ENCODE assay signal across 9 cellular contexts in genomic region chr2:129876576-129876975, GRCh38.
A peak's percentile ranks its signal among the peaks of the same experiment; 100 is the strongest.
DNase-seq lines count a peak whose midpoint lies in the region; ATAC-seq and TF ChIP-seq lines count a peak whose summit lies in the region.
"Had no signal": no experiment of that assay in that cellular context is flagged by ENCODE, and none has a peak within 500 bp of the region (broad histone marks: within the 10 kb centered on the region; RNA-seq: fewer than 3 reads in every experiment).

No MANE protein-coding gene starts in this region.

- peaks cover 10% of the 10 kb centered on the region for H3K4me1 Mint-ChIP-seq in stimulated activated naive CD8-positive, alpha-beta T cell treated with anti-CD3 and anti-CD28 coated beads, Interleukin-15, Interleukin-2, amounts not matched to agents 100 ng/mL and 50 ng/mL, for 24 hours (ENCODE audit: low read depth)

- no peaks in the 10 kb centered on the region for H3K27me3 ChIP-seq in muscle layer of colon (ENCODE audit: control insufficient read depth in 1 of 2, insufficient read depth in 2 of 2, low read length in 2 of 2)

- DNase-seq in stimulated activated naive CD8-positive, alpha-beta T cell treated with anti-CD3 and anti-CD28 coated beads, Interleukin-15, Interleukin-2, amounts not matched to agents 100 U/mL and 50 U/mL, for 24 hours = no peak
- no peak for DNase-seq in caudate nucleus (lab: John Stamatoyannopoulos, UW)
- DNase-seq in DMS114 treated with DMSO at 0.1 percent for 48 hours (lab: John Stamatoyannopoulos, UW; ENCODE audit: unreplicated experiment) = no peak
- DNase-seq in HEK293T (ENCODE audit: extremely low spot score) = no peak
- DNase-seq: activated effector memory CD4-positive, alpha-beta T cell treated with Interleukin-2 at 50 U/mL for 16 hours had no signal

- H3K36me3 ChIP-seq in muscle layer of colon (ENCODE audit: insufficient read depth, low read length) = no peaks in the 10 kb centered on the region

- no peaks in the 10 kb centered on the region for H3K27me3 Mint-ChIP-seq in stimulated activated naive CD8-positive, alpha-beta T cell treated with anti-CD3 and anti-CD28 coated beads, Interleukin-15, Interleukin-2, amounts not matched to agents 100 ng/mL and 50 ng/mL, for 24 hours

- no peak overlapping the region for H3K27ac Mint-ChIP-seq in stimulated activated naive CD8-positive, alpha-beta T cell treated with anti-CD3 and anti-CD28 coated beads, Interleukin-15, Interleukin-2, amounts not matched to agents 100 ng/mL and 50 ng/mL, for 24 hours

- CTCF ChIA-PET in HEK293T (lab: Yijun Ruan, JAX) = interaction anchor here (1.2 kb wide), 1 partner anchor 9 kb away, joined by 4 read pairs; no protein-coding TSS in a partner anchor

- H3K9me3 Mint-ChIP-seq in stimulated activated naive CD8-positive, alpha-beta T cell treated with anti-CD3 and anti-CD28 coated beads, Interleukin-15, Interleukin-2, amounts not matched to agents 100 ng/mL and 50 ng/mL, for 24 hours = no peaks in the 10 kb centered on the region

- peak overlapping the region; percentile 86 for H3K27ac ChIP-seq in caudate nucleus (ENCODE audit: low read depth, low read length)
- peak overlapping the region; percentile 80 for H3K27ac ChIP-seq in muscle layer of colon (ENCODE audit: low read depth, low read length)

- no peak for ATAC-seq in stimulated activated naive CD8-positive, alpha-beta T cell treated with anti-CD3 and anti-CD28 coated beads, Interleukin-15, Interleukin-2, amounts not matched to agents 100 U/mL and 50 U/mL, for 24 hours
- no peak for ATAC-seq in HG02938 (IDR thresholded peaks at IDR 0.05; ENCODE audit: unreplicated experiment)
- ATAC-seq in HG02981 (IDR thresholded peaks at IDR 0.05; ENCODE audit: unreplicated experiment) = no peak

- H3K4me3 ChIP-seq in muscle layer of colon (ENCODE audit: low read depth in 1 of 2, low read length in 2 of 2) = peak overlapping the region; percentile 65 to 78

- no peaks in the 10 kb centered on the region for H3K36me3 Mint-ChIP-seq in stimulated activated naive CD8-positive, alpha-beta T cell treated with anti-CD3 and anti-CD28 coated beads, Interleukin-15, Interleukin-2, amounts not matched to agents 100 ng/mL and 50 ng/mL, for 24 hours (ENCODE audit: low read depth)

- peak overlapping the region; percentile 55 for H3K9ac ChIP-seq in muscle layer of colon (ENCODE audit: low read length)

- peak overlapping the region; percentile 91 for H3K4me3 Mint-ChIP-seq in stimulated activated naive CD8-positive, alpha-beta T cell treated with anti-CD3 and anti-CD28 coated beads, Interleukin-15, Interleukin-2, amounts not matched to agents 100 ng/mL and 50 ng/mL, for 24 hours

- peaks cover 6% of the 10 kb centered on the region for H3K4me1 ChIP-seq in muscle layer of colon (ENCODE audit: insufficient read depth, low read length)

- no peaks in the 10 kb centered on the region for H3K9me3 ChIP-seq in muscle layer of colon (ENCODE audit: low read length)

- POLR2A ChIA-PET in HEK293T (lab: Yijun Ruan, JAX) = interaction anchor here (1.0 kb wide), 1 partner anchor 25 kb away, joined by 3 read pairs; no protein-coding TSS in a partner anchor

TF ChIP-seq in HEK293T, 16 proteins besides CTCF, POLR2A, EP300 and RAD21:
- TF ChIP-seq NFRKB (IDR thresholded peaks at IDR 0.05) (no peak), FOXK2 (IDR thresholded peaks at IDR 0.05) (no peak), SP1 (IDR thresholded peaks at IDR 0.05) (no peak), LEF1 (IDR thresholded peaks at IDR 0.05; ENCODE audit: borderline replicate concordance) (no peak), L3MBTL2 (conservative IDR thresholded peaks at IDR 0.05) (no peak), TARDBP (IDR thresholded peaks at IDR 0.05) (no peak), ARNT (IDR thresholded peaks at IDR 0.05) (no peak), SUZ12 (IDR thresholded peaks at IDR 0.05) (no peak), PKNOX1 (IDR thresholded peaks at IDR 0.05) (no peak), BHLHE40 (IDR thresholded peaks at IDR 0.05; ENCODE audit: borderline replicate concordance) (no peak), FOXM1 (IDR thresholded peaks at IDR 0.05; ENCODE audit: borderline replicate concordance) (no peak)
TF ChIP-seq in HEK293T: peak in this region for 0.
